ENCODE assay signal across 8 cellular contexts in genomic region chr13:25301347-25302113, GRCh38. TPM values are rescaled to one million over a fixed set of nuclear protein-coding genes. Genes with fewer than 3 reads are reported as not detected.
DNase-seq lines count a peak whose midpoint lies in the region; ATAC-seq and TF ChIP-seq lines count a peak whose summit lies in the region.

TSS of gene NUP58 (plus strand) at chr13:25301625. CDS start at chr13:25301774, 149 bp downstream.

- H4K91ac ChIP-seq in H9 (ENCODE audit: insufficient read length, low read depth, low read length) = no peak within 1 kb of the TSS

- peak within 1 kb of the TSS; percentile 61 for H3K14ac ChIP-seq in H9 (ENCODE audit: insufficient read depth, low read length)

- peak within 1 kb of the TSS; percentile 92 to 93 for H3K4me3 Mint-ChIP-seq in H9
- peak within 1 kb of the TSS; percentile 87 for H3K4me3 Mint-ChIP-seq in natural killer cell treated with Interleukin-12 subunit alpha and Interleukin-12 subunit beta and Interleukin-15 and Interleukin-18, amount 100 ng/mL, for 72 hours

- H4K20me1 ChIP-seq in H9 (ENCODE audit: control insufficient read depth, insufficient read depth, insufficient read length) = no peaks in the 10 kb centered on the region

- H3K4ac ChIP-seq in H9 (ENCODE audit: low read depth, low read length) = no peak within 1 kb of the TSS

- no peak for TF ChIP-seq CTCF in H9 (conservative IDR thresholded peaks at IDR 0.05)
- no peak for TF ChIP-seq CTCF in fibroblast of pulmonary artery (IDR thresholded peaks at IDR 0.05; ENCODE audit: low read length, missing control alignments)

- H3K23ac ChIP-seq in H9 (ENCODE audit: insufficient read length, low read depth, low read length) = no peak within 1 kb of the TSS

- no peaks in the 10 kb centered on the region for H3K79me1 ChIP-seq in H9 (ENCODE audit: insufficient read depth, low read depth, low read length, poor library complexity, severe bottlenecking)

- no peak within 1 kb of the TSS for H2BK5ac ChIP-seq in H9 (ENCODE audit: insufficient read length, low read length)

- H4K8ac ChIP-seq in H9 (replicated peaks; ENCODE audit: insufficient read length, low read depth, low read length) = no peak within 1 kb of the TSS

- H2BK12ac ChIP-seq in H9 (ENCODE audit: insufficient read length, low read depth, low read length) = no peak within 1 kb of the TSS

- peak; percentile 100 for ATAC-seq in natural killer cell treated with Interleukin-12 subunit alpha and Interleukin-12 subunit beta and Interleukin-15 and Interleukin-18, amount 100 ng/mL, for 72 hours
- peak; percentile 99 for ATAC-seq in stimulated activated naive CD8-positive, alpha-beta T cell treated with anti-CD3 and anti-CD28 coated beads, Interleukin-15, Interleukin-2, amounts not matched to agents 100 U/mL and 50 U/mL, for 24 hours

- H4K5ac ChIP-seq in H9 (ENCODE audit: insufficient read length, low read depth, low read length) = no peak within 1 kb of the TSS

- H3K4me3 ChIP-seq in MG63 = peak within 1 kb of the TSS; percentile 72
- H3K4me3 ChIP-seq in fibroblast of pulmonary artery (replicated peaks; ENCODE audit: low read depth, low read length) = peak within 1 kb of the TSS; percentile 88

- H3K36me3 Mint-ChIP-seq in H9 (ENCODE audit: insufficient read depth in 1 of 3, low read depth in 3 of 3) = peaks cover 6 to 26% (median 25%) of the 10 kb centered on the region in 3 experiments
- peaks cover 11% of the 10 kb centered on the region for H3K36me3 Mint-ChIP-seq in natural killer cell treated with Interleukin-12 subunit alpha and Interleukin-12 subunit beta and Interleukin-15 and Interleukin-18, amount 100 ng/mL, for 72 hours

- peaks cover 0 to 6% of the 10 kb centered on the region in 2 experiments; a peak in 2 of 5 replicates for H3K9me3 Mint-ChIP-seq in H9
- H3K9me3 Mint-ChIP-seq in natural killer cell treated with Interleukin-12 subunit alpha and Interleukin-12 subunit beta and Interleukin-15 and Interleukin-18, amount 100 ng/mL, for 72 hours = no peaks in the 10 kb centered on the region

- no peak within 1 kb of the TSS for H3K56ac ChIP-seq in H9 (ENCODE audit: insufficient read length, low read depth, low read length)

- H3K9me3 ChIP-seq in H9 (ENCODE audit: control insufficient read depth, low read depth, low read length) = no peaks in the 10 kb centered on the region
- no peaks in the 10 kb centered on the region; the same call in 1 of the 2 replicates for H3K9me3 ChIP-seq in MG63

- H2AK5ac ChIP-seq in H9 (ENCODE audit: insufficient read length, low read length) = no peak within 1 kb of the TSS

- H2AFZ ChIP-seq in H9 (ENCODE audit: low read length) = no peak within 1 kb of the TSS

- H3K18ac ChIP-seq in H9 (ENCODE audit: insufficient read length, low read depth, low read length) = peak within 1 kb of the TSS; percentile 54

- no peaks in the 10 kb centered on the region for H3K4me1 ChIP-seq in H9 (ENCODE audit: insufficient read depth, low read length)

- H3K27me3 ChIP-seq in H9 (ENCODE audit: insufficient read depth, low read length) = no peaks in the 10 kb centered on the region
- H3K27me3 ChIP-seq in MG63 = peaks cover 3% of the 10 kb centered on the region

- H2BK120ac ChIP-seq in H9 (ENCODE audit: low read depth, low read length, poor library complexity, severe bottlenecking) = no peak within 1 kb of the TSS

- H3K4me1 Mint-ChIP-seq in H9 = peaks cover 15% of the 10 kb centered on the region in 2 experiments
- H3K4me1 Mint-ChIP-seq in natural killer cell treated with Interleukin-12 subunit alpha and Interleukin-12 subunit beta and Interleukin-15 and Interleukin-18, amount 100 ng/mL, for 72 hours (ENCODE audit: low read depth in 2 of 2) = peaks cover 25 to 32% of the 10 kb centered on the region in 2 donors

- H3K9ac ChIP-seq in H9 (ENCODE audit: extremely low read depth, insufficient read length, low read length) = peak within 1 kb of the TSS; percentile 77

- H3K27ac Mint-ChIP-seq in H9 = peak within 1 kb of the TSS in 2 of 3 experiments; percentile 72 to 89; a peak in 3 of 7 replicates
- peak within 1 kb of the TSS; percentile 85 to 95 for H3K27ac Mint-ChIP-seq in natural killer cell treated with Interleukin-12 subunit alpha and Interleukin-12 subunit beta and Interleukin-15 and Interleukin-18, amount 100 ng/mL, for 72 hours

- peaks cover 37% of the 10 kb centered on the region for H3K27me3 Mint-ChIP-seq in H9 (ENCODE audit: low read depth)
- H3K27me3 Mint-ChIP-seq in natural killer cell treated with Interleukin-12 subunit alpha and Interleukin-12 subunit beta and Interleukin-15 and Interleukin-18, amount 100 ng/mL, for 72 hours = peaks cover 6 to 16% of the 10 kb centered on the region in 2 donors

- peaks cover 30% of the 10 kb centered on the region for H3K36me3 ChIP-seq in MG63

- no peaks in the 10 kb centered on the region for H3K23me2 ChIP-seq in H9 (ENCODE audit: insufficient read length, low read depth, low read length, poor library complexity, severe bottlenecking)

- no peak within 1 kb of the TSS for H3T11ph ChIP-seq in H9 (ENCODE audit: low read length)

- WGBS in H9 (ENCODE audit: extremely low coverage, insufficient read length, low lambda C conversion rate) = no CpG with 5 or more reads among the region's 64 CpGs

- peaks cover 28% of the 10 kb centered on the region for H3K79me2 ChIP-seq in H9 (ENCODE audit: insufficient read depth, low read length)

- peak within 1 kb of the TSS; percentile 76 for H3K4me2 ChIP-seq in H9 (ENCODE audit: insufficient read depth, insufficient read length, low read length)

- peak; percentile 95 for DNase-seq in ELR (ENCODE audit: low read depth)
- peak; percentile 85 for DNase-seq in H9
- DNase-seq in MG63 = peak; percentile 95
- DNase-seq in SHP77 treated with DMSO at 0.1 percent for 48 hours (lab: John Stamatoyannopoulos, UW) = peak; percentile 64
- DNase-seq in activated effector memory CD4-positive, alpha-beta T cell treated with anti-CD3 and anti-CD28 coated beads, Interleukin-2, amount 50 U/mL, for 16 hours = peak; percentile 98
- peak; percentile 96 for DNase-seq in fibroblast of pulmonary artery (ENCODE audit: low read depth)
- peak; percentile 96 for DNase-seq in natural killer cell treated with Interleukin-12 subunit alpha and Interleukin-12 subunit beta and Interleukin-15 and Interleukin-18, amount 100 ng/mL, for 72 hours (ENCODE audit: low spot score)
- DNase-seq in stimulated activated naive CD8-positive, alpha-beta T cell treated with anti-CD3 and anti-CD28 coated beads, Interleukin-15, Interleukin-2, amounts not matched to agents 100 U/mL and 50 U/mL, for 24 hours = peak; percentile 94

- H3K27ac ChIP-seq in H9 (ENCODE audit: insufficient read length, low read depth, low read length) = no peak within 1 kb of the TSS

- no peak within 1 kb of the TSS for H2BK15ac ChIP-seq in H9 (ENCODE audit: low read depth, low read length)

- no peak within 1 kb of the TSS for H2BK20ac ChIP-seq in H9 (ENCODE audit: low read depth, low read length, poor library complexity, severe bottlenecking)

RNA-seq across cellular contexts. Expression of gene NUP58, which starts in this region (rescaled TPM):
- 76.6 and 77.6 TPM in 2 replicates for total RNA-seq in H9 (2021)
- 46.8 and 53.8 TPM in 2 replicates for total RNA-seq in MG63 (2014; rRNA removed; shearing (Covaris generic); ENCODE audit: low replicate concordance)
- 100 to 1,000 TPM; 120 to 163 TPM for total RNA-seq in natural killer cell treated with Interleukin-12 subunit alpha and Interleukin-12 subunit beta and Interleukin-15 and Interleukin-18, amount 100 ng/mL, for 72 hours
